ENCODE assay signal across 23 cellular contexts in the genomic region with DNA sequence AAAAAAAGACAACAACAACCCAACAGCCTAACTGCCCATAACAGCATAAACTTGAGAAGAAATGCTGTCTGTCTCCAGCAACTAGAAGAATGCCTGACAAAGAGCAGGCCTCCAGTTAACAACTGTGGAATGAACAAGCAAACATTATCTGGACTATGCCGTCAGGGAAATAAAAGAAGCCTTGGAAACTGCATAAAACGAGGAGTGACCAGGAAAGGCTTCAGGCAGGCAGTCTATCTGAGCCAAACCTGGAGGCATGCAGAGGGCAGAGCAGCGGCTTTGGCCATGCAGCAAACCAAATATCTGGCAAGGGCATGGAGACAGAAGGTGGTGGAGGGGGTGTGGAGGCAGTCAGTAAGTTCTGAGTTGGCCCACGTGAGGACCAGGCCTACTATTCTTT. TPM values are rescaled to one million over a fixed set of nuclear protein-coding genes. Genes with fewer than 3 reads are reported as not detected.
DNase-seq lines count a peak whose midpoint lies in the region; ATAC-seq and TF ChIP-seq lines count a peak whose summit lies in the region.
"Had no signal": no experiment of that assay in that cellular context is flagged by ENCODE, and none has a peak within 500 bp of the region (broad histone marks: within the 10 kb centered on the region; RNA-seq: fewer than 3 reads in every experiment).

No MANE protein-coding gene starts in this region.

- H3K27me3 ChIP-seq in sigmoid colon: no peaks in the 10 kb centered on the region
- H3K27me3 ChIP-seq: adrenal gland, gastrocnemius medialis had no signal

- H3K9me3 ChIP-seq in sigmoid colon: no peaks in the 10 kb centered on the region
- H3K9me3 ChIP-seq: adrenal gland, gastrocnemius medialis, thoracic aorta had no signal

- intact Hi-C loops in sigmoid colon (cut with DNase I): no loop called here

- no peak overlapping the region for H3K4me3 Mint-ChIP-seq in mesothelial cell of epicardium
- H3K4me3 Mint-ChIP-seq: activated CD8-positive, alpha-beta T cell treated with anti-CD3 and anti-CD28 coated beads, Interleukin-2, amount 10 ng/mL, durations not matched to agents 7 days and 5 days; memory B cell; stimulated activated memory B cell treated with anti-CD40 and anti-IgM and Interleukin-4, amounts not matched to agents 10 μg/mL and 1 μg/mL and 100 μg/mL, for 72 hours had no signal

- TF ChIP-seq EP300 in sigmoid colon (IDR thresholded peaks at IDR 0.05): peak in 3 of 4 donors; percentile 38 to 65 (median 52)

- no peaks in the 10 kb centered on the region for H3K9me3 Mint-ChIP-seq in mesothelial cell of epicardium
- H3K9me3 Mint-ChIP-seq: CD4-positive, alpha-beta T cell; memory B cell; stimulated activated memory B cell treated with anti-CD40 and anti-IgM and Interleukin-4, amounts not matched to agents 10 μg/mL and 1 μg/mL and 100 μg/mL, for 72 hours had no signal

- H3K27ac Mint-ChIP-seq in mesothelial cell of epicardium: peak overlapping the region; percentile 87
- H3K27ac Mint-ChIP-seq: activated CD8-positive, alpha-beta T cell treated with anti-CD3 and anti-CD28 coated beads, Interleukin-2, amount 10 ng/mL, durations not matched to agents 7 days and 5 days; CD4-positive, alpha-beta T cell; memory B cell; stimulated activated memory B cell treated with anti-CD40 and anti-IgM and Interleukin-4, amounts not matched to agents 10 μg/mL and 1 μg/mL and 100 μg/mL, for 72 hours had no signal

- ATAC-seq in SK-N-SH treated with all-trans-retinoic acid at 6 μM for 48 hours (peak; percentile 89), GM19452 (IDR thresholded peaks at IDR 0.05; ENCODE audit: unreplicated experiment) (no peak), HG02885 (IDR thresholded peaks at IDR 0.05; ENCODE audit: poor library complexity, unreplicated experiment) (no peak)
- ATAC-seq: activated CD8-positive, alpha-beta T cell treated with anti-CD3 and anti-CD28 coated beads, Interleukin-2, amount 10 ng/mL, durations not matched to agents 7 days and 5 days; gastrocnemius medialis; stimulated activated memory B cell treated with anti-CD40 and anti-IgM and Interleukin-4, amounts not matched to agents 10 μg/mL and 1 μg/mL and 100 μg/mL, for 72 hours had no signal

- H3K27ac ChIP-seq in sigmoid colon: peak overlapping the region; percentile 29 to 84 (median 77)
- H3K27ac ChIP-seq: adrenal gland, gastrocnemius medialis, KMS-11, SK-N-MC had no signal

- H3K36me3 Mint-ChIP-seq in mesothelial cell of epicardium: peaks cover 7% of the 10 kb centered on the region

- DNase-seq in dedifferentiated amniotic fluid mesenchymal stem cell (ENCODE audit: extremely low spot score) (peak; percentile 44), mesothelial cell of epicardium (ENCODE audit: low spot score in 2 of 2, unreplicated experiment in 2 of 2) (no peak), sigmoid colon (peak; percentile 82), hepatic stellate cell (ENCODE audit: low spot score) (no peak), ureter (ENCODE audit: low spot score) (no peak)
- DNase-seq: activated CD8-positive, alpha-beta T cell treated with anti-CD3 and anti-CD28 coated beads, Interleukin-2, amount 10 ng/mL, durations not matched to agents 7 days and 5 days; adrenal gland; caudate nucleus; CD4-positive, alpha-beta T cell; gastrocnemius medialis; GDM1; NCI-H1694 treated with DMSO at 0.1 percent for 48 hours; NCI-H2171 treated with DMSO at 0.1 percent for 48 hours; NCI-H526 had no signal

- TF ChIP-seq CTCF in mesothelial cell of epicardium (IDR thresholded peaks at IDR 0.05; ENCODE audit: unreplicated experiment): no peak
- no peak for TF ChIP-seq CTCF in sigmoid colon (IDR thresholded peaks at IDR 0.05)

- peaks cover 8% of the 10 kb centered on the region for H3K27me3 Mint-ChIP-seq in mesothelial cell of epicardium (ENCODE audit: low read depth)

- WGBS in sigmoid colon, 2 donors: 22 to 74% methylated on average over 4 of the region's 4 CpGs

- H3K36me3 ChIP-seq in sigmoid colon: no peaks in the 10 kb centered on the region
- H3K36me3 ChIP-seq: adrenal gland, gastrocnemius medialis, thoracic aorta had no signal

- no peak for TF ChIP-seq POLR2A in sigmoid colon (IDR thresholded peaks at IDR 0.05)

- peaks cover 0 to 71% (median 59%) of the 10 kb centered on the region in 4 donors for H3K4me1 ChIP-seq in sigmoid colon

- peaks cover 28% of the 10 kb centered on the region for H3K4me1 Mint-ChIP-seq in mesothelial cell of epicardium

- H3K4me3 ChIP-seq in sigmoid colon: no peak overlapping the region
- H3K4me3 ChIP-seq: adrenal gland, gastrocnemius medialis, SK-N-MC, smooth muscle cell, thoracic aorta had no signal

TF ChIP-seq in SK-N-SH treated with all-trans-retinoic acid at 6 μM for 48 hours, 23 proteins besides CTCF, POLR2A, EP300 and RAD21:
- TF ChIP-seq, protein P1, sequence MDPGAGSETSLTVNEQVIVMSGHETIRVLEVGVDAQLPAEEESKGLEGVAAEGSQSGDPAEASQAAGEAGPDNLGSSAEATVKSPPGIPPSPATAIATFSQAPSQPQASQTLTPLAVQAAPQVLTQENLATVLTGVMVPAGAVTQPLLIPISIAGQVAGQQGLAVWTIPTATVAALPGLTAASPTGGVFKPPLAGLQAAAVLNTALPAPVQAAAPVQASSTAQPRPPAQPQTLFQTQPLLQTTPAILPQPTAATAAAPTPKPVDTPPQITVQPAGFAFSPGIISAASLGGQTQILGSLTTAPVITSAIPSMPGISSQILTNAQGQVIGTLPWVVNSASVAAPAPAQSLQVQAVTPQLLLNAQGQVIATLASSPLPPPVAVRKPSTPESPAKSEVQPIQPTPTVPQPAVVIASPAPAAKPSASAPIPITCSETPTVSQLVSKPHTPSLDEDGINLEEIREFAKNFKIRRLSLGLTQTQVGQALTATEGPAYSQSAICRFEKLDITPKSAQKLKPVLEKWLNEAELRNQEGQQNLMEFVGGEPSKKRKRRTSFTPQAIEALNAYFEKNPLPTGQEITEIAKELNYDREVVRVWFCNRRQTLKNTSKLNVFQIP (CRISPR knock-in tag; IDR thresholded peaks at IDR 0.05; ENCODE audit: borderline replicate concordance, low read depth): no peak
- no peak for TF ChIP-seq ISL1 (CRISPR knock-in tag; IDR thresholded peaks at IDR 0.05)
- TF ChIP-seq TOX (CRISPR knock-in tag; IDR thresholded peaks at IDR 0.05; ENCODE audit: borderline replicate concordance): no peak
- no peak for TF ChIP-seq ARNTL (CRISPR knock-in tag; IDR thresholded peaks at IDR 0.05; ENCODE audit: borderline replicate concordance, low read depth)

RNA-seq across cellular contexts. Expression of gene HES6, which starts 11.1 kb away (rescaled TPM):
- total RNA-seq in mesothelial cell of epicardium: 4.2 to 5.1 TPM (median 4.3 TPM) in 3 replicates
- 10 to 100 TPM; 13.2 to 27.3 (median 18.1) TPM for total RNA-seq in sigmoid colon
- 10 to 100 TPM; 40.7 to 59.2 (median 52.3) TPM for polyA plus RNA-seq in sigmoid colon
- 3.4 TPM for total RNA-seq in ureter

RNA-seq across cellular contexts. Expression of gene ILKAP, which starts 25.2 kb away (rescaled TPM):
- total RNA-seq in mesothelial cell of epicardium (48.6 to 54.0 TPM (median 50.8 TPM) in 3 replicates), sigmoid colon (10 to 100 TPM; 32.2 to 57.3 (median 45.3) TPM), ureter (67.4 TPM)
- polyA plus RNA-seq in sigmoid colon: 10 to 100 TPM; 26.4 to 40.6 (median 28.0) TPM

RNA-seq across cellular contexts. Expression of gene PER2, which starts 59.7 kb away (rescaled TPM):
- 11.4 to 12.7 TPM (median 11.7 TPM) in 3 replicates for total RNA-seq in mesothelial cell of epicardium
- 10 to 100 TPM in 1 of 4 donors, 1 to 10 TPM in 3; 7.7 to 11.8 (median 9.2) TPM for total RNA-seq in sigmoid colon
- 1 to 10 TPM; 3.7 to 7.1 (median 4.2) TPM for polyA plus RNA-seq in sigmoid colon
- total RNA-seq in ureter: 30.5 TPM

Comparison
In these comparisons a context has a peak if more than half of its experiments do, and no peak if none do; other contexts are left out.
1. DNase-seq: peak in dedifferentiated amniotic fluid mesenchymal stem cell (single experiment) and sigmoid colon (single experiment); none in mesothelial cell of epicardium (0 of 2), hepatic stellate cell (single experiment) and ureter (single experiment).